16 cellular contexts compared by ENCODE assay signal in genomic region chr5:2670856-2671404, GRCh38.
A peak's percentile ranks its signal among the peaks of the same experiment; 100 is the strongest.
DNase-seq lines count a peak whose midpoint lies in the region; ATAC-seq, FAIRE-seq and TF ChIP-seq lines count a peak whose summit lies in the region.
"Had no signal": no experiment of that assay in that cellular context is flagged by ENCODE, and none has a peak within 500 bp of the region (broad histone marks: within the 10 kb centered on the region; RNA-seq: fewer than 3 reads in every experiment).

No MANE protein-coding gene starts in this region.

- no peaks in the 10 kb centered on the region for H3K36me3 ChIP-seq in HEK293 (ENCODE audit: control insufficient read depth in 2 of 2, insufficient read depth in 1 of 2, low read length in 2 of 2)
- H3K36me3 ChIP-seq in keratinocyte (ENCODE audit: control insufficient read depth in 2 of 2, extremely low read depth in 1 of 2, insufficient read depth in 2 of 2, low read length in 2 of 2) = no peaks in the 10 kb centered on the region
- H3K36me3 ChIP-seq: BLaER1 treated with 17β-estradiol and CSF1 and Interleukin-3, amounts not matched to agents 10 nM and 100 nM had no signal

- no peaks in the 10 kb centered on the region for H3K36me3 Mint-ChIP-seq in immature natural killer cell
- H3K36me3 Mint-ChIP-seq: CD4-positive, CD25-positive, alpha-beta regulatory T cell had no signal

- no peaks in the 10 kb centered on the region for H3K4me1 Mint-ChIP-seq in immature natural killer cell
- H3K4me1 Mint-ChIP-seq: CD4-positive, CD25-positive, alpha-beta regulatory T cell had no signal

- TF ChIP-seq CTCF in HEK293 (tag by site-specific recombination; IDR thresholded peaks at IDR 0.05) = no peak
- TF ChIP-seq CTCF in keratinocyte (optimal IDR thresholded peaks at IDR 0.05 in 1 of 3, IDR thresholded peaks at IDR 0.05 in 1 of 3, conservative IDR thresholded peaks at IDR 0.05 in 1 of 3; ENCODE audit: extremely low read depth in 1 of 3, insufficient read depth in 2 of 3, low read length in 3 of 3) = no peak

- no peak overlapping the region for H3K4me3 Mint-ChIP-seq in immature natural killer cell
- H3K4me3 Mint-ChIP-seq: CD4-positive, CD25-positive, alpha-beta regulatory T cell; H9 had no signal

- CTCF ChIA-PET in HEK293 (lab: Yijun Ruan, JAX) = no interaction called here

- H4K20me1 ChIP-seq in keratinocyte (ENCODE audit: control insufficient read depth, extremely low read depth, insufficient read depth, low read length) = no peaks in the 10 kb centered on the region
- H4K20me1 ChIP-seq: BLaER1 treated with 17β-estradiol and CSF1 and Interleukin-3, amounts not matched to agents 10 nM and 100 nM had no signal

- no peak overlapping the region for H3K27ac Mint-ChIP-seq in immature natural killer cell
- H3K27ac Mint-ChIP-seq: CD4-positive, CD25-positive, alpha-beta regulatory T cell; H9 had no signal

- POLR2A ChIA-PET in HEK293 (lab: Yijun Ruan, JAX) = no interaction called here

- H3K9me3 ChIP-seq in HEK293 (ENCODE audit: control insufficient read depth, insufficient read depth, low read depth, low read length) (no peaks in the 10 kb centered on the region), keratinocyte (ENCODE audit: control insufficient read depth, low read depth, low read length) (no peaks in the 10 kb centered on the region)

- H3K79me2 ChIP-seq in keratinocyte (ENCODE audit: control insufficient read depth, insufficient read depth, low read length) = no peaks in the 10 kb centered on the region

- no peaks in the 10 kb centered on the region for H3K27me3 ChIP-seq in keratinocyte (ENCODE audit: control insufficient read depth, extremely low read depth, insufficient read depth, low read length)
- H3K27me3 ChIP-seq: BLaER1 treated with 17β-estradiol and CSF1 and Interleukin-3, amounts not matched to agents 10 nM and 100 nM had no signal

- dilution Hi-C loops in keratinocyte (cut with MboI; ENCODE audit: extremely low pct_ligation_motif_present, low sequenced_read_pairs) = no loop called here

- H3K4me1 ChIP-seq in HEK293 (ENCODE audit: control insufficient read depth, insufficient read depth, low read length) = no peaks in the 10 kb centered on the region
- H3K4me1 ChIP-seq in keratinocyte (ENCODE audit: control insufficient read depth, extremely low read depth, insufficient read depth, low read length) = peaks cover 15% of the 10 kb centered on the region

- peak; percentile 20 for FAIRE-seq in keratinocyte (lab: Jason Lieb, UNC)
- FAIRE-seq: HepG2, HTR-8/SVneo had no signal

- H3K9me3 Mint-ChIP-seq in immature natural killer cell = peaks cover 0 to 2% (median 0%) of the 10 kb centered on the region in 6 donors

- H3K27me3 Mint-ChIP-seq in immature natural killer cell (ENCODE audit: low read depth in 3 of 3) = peaks cover 0 to 1% (median under 1%) of the 10 kb centered on the region in 3 donors
- H3K27me3 Mint-ChIP-seq: CD4-positive, CD25-positive, alpha-beta regulatory T cell had no signal

- peak overlapping the region; percentile 46 for H3K4me2 ChIP-seq in keratinocyte (ENCODE audit: control insufficient read depth, extremely low read depth, insufficient read depth, low read depth, low read length)
- H3K4me2 ChIP-seq: BLaER1 treated with 17β-estradiol and CSF1 and Interleukin-3, amounts not matched to agents 10 nM and 100 nM had no signal

- H3K9ac ChIP-seq in keratinocyte (ENCODE audit: control insufficient read depth, extremely low read depth, insufficient read depth, low read length) = no peak overlapping the region
- H3K9ac ChIP-seq: BLaER1 treated with 17β-estradiol and CSF1 and Interleukin-3, amounts not matched to agents 10 nM and 100 nM; GM23248 had no signal

- ATAC-seq in HG02884 (IDR thresholded peaks at IDR 0.05; ENCODE audit: unreplicated experiment) = no peak
- ATAC-seq: HepG2 had no signal

- no peak overlapping the region for H3K27ac ChIP-seq in HEK293 (ENCODE audit: extremely low read depth, low read depth, low read length)
- no peak overlapping the region for H3K27ac ChIP-seq in keratinocyte (ENCODE audit: control insufficient read depth, insufficient read depth, low read length)
- H3K27ac ChIP-seq: BLaER1 treated with 17β-estradiol and CSF1 and Interleukin-3, amounts not matched to agents 10 nM and 100 nM; GM23248 had no signal

- H3K9me1 ChIP-seq in keratinocyte (ENCODE audit: control insufficient read depth, extremely low read depth, insufficient read depth, low read length) = no peaks in the 10 kb centered on the region

- DNase-seq in Daoy (ENCODE audit: low read depth) (peak; percentile 58), SW480 (ENCODE audit: low spot score) (peak; percentile 36), keratinocyte (ENCODE audit: low read depth, low spot score) (no peak), immature natural killer cell (no peak)
- DNase-seq in stimulated activated naive CD4-positive, alpha-beta T cell treated with Interleukin-2 at 50 U/mL for 16 hours (lab: John Stamatoyannopoulos, UW) = no peak
- DNase-seq: ACHN; CD4-positive, CD25-positive, alpha-beta regulatory T cell; DMS79 treated with DMSO at 0.1 percent for 48 hours; GF-D8; GM23248; H9 had no signal

- no peak overlapping the region for H3K4me3 ChIP-seq in HEK293 (ENCODE audit: low read depth, low read length)
- H3K4me3 ChIP-seq in keratinocyte (ENCODE audit: control insufficient read depth in 2 of 3, extremely low read depth in 1 of 3, insufficient read depth in 2 of 3, low read depth in 1 of 3, low read length in 3 of 3) = no peak overlapping the region
- H3K4me3 ChIP-seq: BLaER1 treated with 17β-estradiol and CSF1 and Interleukin-3, amounts not matched to agents 10 nM and 100 nM; GM23248 had no signal

- H2AFZ ChIP-seq in keratinocyte (ENCODE audit: control insufficient read depth, low read length) = peak overlapping the region; percentile 51
- H2AFZ ChIP-seq: GM23248 had no signal

TF ChIP-seq in HEK293, 187 proteins besides CTCF, POLR2A, EP300 and RAD21:
- TF ChIP-seq INSM2 (tag by site-specific recombination; IDR thresholded peaks at IDR 0.05) = no peak
- no peak for TF ChIP-seq ZNF155 (tag by site-specific recombination; IDR thresholded peaks at IDR 0.05)
- peak; percentile 85 for TF ChIP-seq KLF1 (tag by site-specific recombination; IDR thresholded peaks at IDR 0.05)
TF ChIP-seq in HEK293: peak in this region for 1.

Comparison
In these comparisons a context has a peak if more than half of its experiments do, and no peak if none do; other contexts are left out.
1. DNase-seq: peak in Daoy (single experiment) and SW480 (single experiment); none in keratinocyte (single experiment), immature natural killer cell (0 of 3) and stimulated activated naive CD4-positive, alpha-beta T cell treated with Interleukin-2 at 50 U/mL for 16 hours (single experiment).